In the genomic region with DNA sequence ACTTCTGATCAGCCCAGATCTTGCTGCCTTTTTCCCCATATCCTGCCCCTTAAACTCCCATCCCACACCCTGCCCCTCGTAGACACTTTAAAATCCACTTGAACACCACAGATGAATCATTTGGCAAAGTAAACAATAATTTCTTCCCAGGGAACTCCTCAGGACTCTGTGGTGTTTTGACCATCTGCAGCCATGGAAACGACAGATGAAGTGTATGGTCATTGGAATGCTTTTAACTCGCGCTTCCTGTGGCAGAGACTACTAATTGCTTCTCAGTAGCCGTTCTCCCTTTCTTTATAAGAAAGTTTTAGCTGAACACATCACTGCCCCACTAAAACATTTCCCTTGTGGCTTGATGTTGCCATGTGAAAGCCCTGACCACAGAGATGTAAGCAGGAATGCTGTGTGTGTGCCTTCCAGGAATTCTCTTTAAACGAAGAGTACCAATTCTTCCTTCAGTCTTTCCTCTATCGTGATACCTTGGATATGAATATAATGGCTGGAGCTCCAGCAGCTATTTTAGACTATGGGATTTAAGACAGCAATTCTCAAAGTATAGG, we compare ENCODE assay signal across 8 cellular contexts.
A peak's percentile ranks its signal among the peaks of the same experiment; 100 is the strongest.
DNase-seq lines count a peak whose midpoint lies in the region; ATAC-seq and TF ChIP-seq lines count a peak whose summit lies in the region.

No MANE protein-coding gene starts in this region.

- H4K8ac ChIP-seq in H9 (replicated peaks; ENCODE audit: insufficient read length, low read depth, low read length) = no peak overlapping the region

- H3K4ac ChIP-seq in H9 (ENCODE audit: low read depth, low read length) = no peak overlapping the region; the same call in 1 of the 2 replicates

- H3T11ph ChIP-seq in H9 (ENCODE audit: low read length) = peak overlapping the region; percentile 70

- peak overlapping the region in 2 of 3 experiments; percentile 15 to 36; a peak in 3 of 7 replicates for H3K27ac Mint-ChIP-seq in H9
- no peak overlapping the region for H3K27ac Mint-ChIP-seq in CD4-positive, alpha-beta memory T cell

- no peaks in the 10 kb centered on the region for H3K36me3 ChIP-seq in SJCRH30
- no peaks in the 10 kb centered on the region for H3K36me3 ChIP-seq in CD4-positive, alpha-beta memory T cell (ENCODE audit: insufficient read depth, low read length)

- peak overlapping the region; percentile 4; the same call in 1 of the 2 replicates for H3K4me3 ChIP-seq in SJCRH30
- H3K4me3 ChIP-seq in CD4-positive, alpha-beta memory T cell (ENCODE audit: low read length in 2 of 2) = no peak overlapping the region

- H3K79me1 ChIP-seq in H9 (ENCODE audit: insufficient read depth, low read depth, low read length, poor library complexity, severe bottlenecking) = no peaks in the 10 kb centered on the region

- no peaks in the 10 kb centered on the region for H3K27me3 ChIP-seq in H9 (ENCODE audit: insufficient read depth, low read length)
- no peaks in the 10 kb centered on the region for H3K27me3 ChIP-seq in SJCRH30
- no peaks in the 10 kb centered on the region for H3K27me3 ChIP-seq in CD4-positive, alpha-beta memory T cell (ENCODE audit: insufficient read depth, low read length)

- H3K4me1 ChIP-seq in H9 (ENCODE audit: insufficient read depth, low read length) (no peaks in the 10 kb centered on the region; the same call in 1 of the 2 replicates), SJCRH30 (peaks cover 19% of the 10 kb centered on the region)
- H3K4me1 ChIP-seq in CD4-positive, alpha-beta memory T cell (ENCODE audit: insufficient read depth, low read length) = no peaks in the 10 kb centered on the region

- H3K4me1 Mint-ChIP-seq in H9 = peaks cover 5 to 6% of the 10 kb centered on the region in 2 experiments; a peak in 2 of 4 replicates
- H3K4me1 Mint-ChIP-seq in CD4-positive, alpha-beta memory T cell = peaks cover 0 to 1% (median 0%) of the 10 kb centered on the region in 4 donors

- H3K4me3 Mint-ChIP-seq in H9 = no peak overlapping the region
- no peak overlapping the region for H3K4me3 Mint-ChIP-seq in CD4-positive, alpha-beta memory T cell

- H3K79me2 ChIP-seq in H9 (ENCODE audit: insufficient read depth, low read length) = no peaks in the 10 kb centered on the region

- no peaks in the 10 kb centered on the region; the same call in 1 of the 2 replicates for H3K27me3 Mint-ChIP-seq in H9 (ENCODE audit: low read depth)
- peaks cover 0 to 4% of the 10 kb centered on the region in 2 donors for H3K27me3 Mint-ChIP-seq in CD4-positive, alpha-beta memory T cell

- no peak overlapping the region for H2BK120ac ChIP-seq in H9 (ENCODE audit: low read depth, low read length, poor library complexity, severe bottlenecking)

- no peak for TF ChIP-seq CTCF in H9 (conservative IDR thresholded peaks at IDR 0.05)

- H2BK12ac ChIP-seq in H9 (ENCODE audit: insufficient read length, low read depth, low read length) = no peak overlapping the region

- no peak for ATAC-seq in HG03571 (IDR thresholded peaks at IDR 0.05; ENCODE audit: unreplicated experiment)
- no peak for ATAC-seq in HG02852 (IDR thresholded peaks at IDR 0.05; ENCODE audit: unreplicated experiment)

- H4K5ac ChIP-seq in H9 (ENCODE audit: insufficient read length, low read depth, low read length) = no peak overlapping the region

- H4K20me1 ChIP-seq in H9 (ENCODE audit: control insufficient read depth, insufficient read depth, insufficient read length) = no peaks in the 10 kb centered on the region

- H2BK15ac ChIP-seq in H9 (ENCODE audit: low read depth, low read length) = no peak overlapping the region

- peak; percentile 43 for DNase-seq in H9
- DNase-seq in SJCRH30 = peak; percentile 66
- peak; percentile 98 for DNase-seq in glomerular endothelial cell (ENCODE audit: extremely low read depth, low read depth, low spot score)
- DNase-seq in retina = peak; percentile 80
- DNase-seq in activated CD8-positive, alpha-beta memory T cell treated with anti-CD3 and anti-CD28 coated beads for 24 hours = no peak
- no peak for DNase-seq in CD4-positive, alpha-beta memory T cell

- no peaks in the 10 kb centered on the region for H3K9me3 Mint-ChIP-seq in H9
- H3K9me3 Mint-ChIP-seq in CD4-positive, alpha-beta memory T cell = peaks cover 0 to 3% (median 0%) of the 10 kb centered on the region in 8 donors

- H3K9me3 ChIP-seq in H9 (ENCODE audit: control insufficient read depth, low read depth, low read length) = no peaks in the 10 kb centered on the region
- H3K9me3 ChIP-seq in SJCRH30 (replicated peaks) = no peaks in the 10 kb centered on the region
- no peaks in the 10 kb centered on the region for H3K9me3 ChIP-seq in CD4-positive, alpha-beta memory T cell (ENCODE audit: control insufficient read depth in 1 of 2, low read length in 2 of 2)

- no CpG with 5 or more reads among the region's 7 CpGs for WGBS in H9 (ENCODE audit: extremely low coverage, insufficient read length, low lambda C conversion rate)

- H4K91ac ChIP-seq in H9 (ENCODE audit: insufficient read length, low read depth, low read length) = no peak overlapping the region

- H3K27ac ChIP-seq in H9 (ENCODE audit: insufficient read length, low read depth, low read length) (no peak overlapping the region), SJCRH30 (peak overlapping the region; percentile 29; the same call in 1 of the 2 replicates)
- H3K27ac ChIP-seq in CD4-positive, alpha-beta memory T cell (ENCODE audit: low read depth, low read length) = no peak overlapping the region

- H3K4me2 ChIP-seq in H9 (ENCODE audit: insufficient read depth, insufficient read length, low read length) = no peak overlapping the region

- no peaks in the 10 kb centered on the region for H3K23me2 ChIP-seq in H9 (ENCODE audit: insufficient read length, low read depth, low read length, poor library complexity, severe bottlenecking)

- no peak overlapping the region for H2BK20ac ChIP-seq in H9 (ENCODE audit: low read depth, low read length, poor library complexity, severe bottlenecking)

- no peak overlapping the region for H2AK5ac ChIP-seq in H9 (ENCODE audit: insufficient read length, low read length)

- CTCF ChIA-PET in CD4-positive, alpha-beta memory T cell (lab: Charles Lee; ENCODE audit: partially characterized antibody) = no interaction called here

- no peak overlapping the region for H3K14ac ChIP-seq in H9 (ENCODE audit: insufficient read depth, low read length)

- H2AFZ ChIP-seq in H9 (ENCODE audit: low read length) = no peak overlapping the region

- no peak overlapping the region for H3K9ac ChIP-seq in H9 (ENCODE audit: extremely low read depth, insufficient read length, low read length)

- intact Hi-C loops in CD4-positive, alpha-beta memory T cell (cut with micrococcal nuclease) = loop anchor here (1.0 kb wide), 1 partner anchor 23 kb away; no protein-coding TSS in a partner anchor

- H3K18ac ChIP-seq in H9 (ENCODE audit: insufficient read length, low read depth, low read length) = peak overlapping the region; percentile 72

- POLR2A ChIA-PET in CD4-positive, alpha-beta memory T cell (lab: Charles Lee; ENCODE audit: partially characterized antibody) = no interaction called here

- H3K36me3 Mint-ChIP-seq in H9 (ENCODE audit: insufficient read depth in 1 of 3, low read depth in 3 of 3) = no peaks in the 10 kb centered on the region
- H3K36me3 Mint-ChIP-seq in CD4-positive, alpha-beta memory T cell = no peaks in the 10 kb centered on the region

- no peak overlapping the region for H3K23ac ChIP-seq in H9 (ENCODE audit: insufficient read length, low read depth, low read length)

- H2BK5ac ChIP-seq in H9 (ENCODE audit: insufficient read length, low read length) = no peak overlapping the region

- H3K56ac ChIP-seq in H9 (ENCODE audit: insufficient read length, low read depth, low read length) = no peak overlapping the region

Comparison
In these comparisons a context has a peak if more than half of its experiments do, and no peak if none do; other contexts are left out.
1. DNase-seq: peak in H9 (single experiment), SJCRH30 (2 of 2), glomerular endothelial cell (single experiment) and retina (single experiment); none in activated CD8-positive, alpha-beta memory T cell treated with anti-CD3 and anti-CD28 coated beads for 24 hours (single experiment) and CD4-positive, alpha-beta memory T cell (0 of 5).
2. H3K27ac Mint-ChIP-seq: peak in H9 (2 of 3); none in CD4-positive, alpha-beta memory T cell (0 of 7).